In genomic region chr14:100779691-100780080, GRCh38 we compare ENCODE assay signal across 20 cellular contexts. TPM values are rescaled to one million over a fixed set of nuclear protein-coding genes. Genes with fewer than 3 reads are reported as not detected.
"Had no signal": no experiment of that assay in that cellular context is flagged by ENCODE, and none has a peak within 500 bp of the region (broad histone marks: within the 10 kb centered on the region; RNA-seq: fewer than 3 reads in every experiment).

No MANE protein-coding gene starts in this region.

- H3K4me1 ChIP-seq: parathyroid adenoma had no signal

- H3K27ac ChIP-seq: dorsolateral prefrontal cortex, epithelial cell of prostate, hepatocyte, parathyroid adenoma, thoracic aorta had no signal

- H3K27me3 ChIP-seq: hepatocyte had no signal

- DNase-seq: activated CD4-positive, alpha-beta T cell treated with anti-CD3 and anti-CD28 coated beads for 48 hours; activated CD8-positive, alpha-beta memory T cell treated with anti-CD3 and anti-CD28 coated beads, Interleukin-2, amount 50 U/mL, for 4 hours; activated CD8-positive, alpha-beta T cell treated with anti-CD3 and anti-CD28 coated beads, Interleukin-2, amount 10 ng/mL, durations not matched to agents 7 days and 5 days; amygdala; caudate nucleus; foreskin fibroblast; midbrain; SK-N-SH; stimulated activated CD4-positive, alpha-beta T cell treated with anti-CD3 and anti-CD28 coated beads, Interleukin-4, amount 100 ng/mL, for 4 hours had no signal

- H3K36me3 ChIP-seq: thoracic aorta had no signal

- H3K9me3 ChIP-seq: SK-N-SH, thoracic aorta had no signal

- H3K4me3 ChIP-seq: dorsolateral prefrontal cortex, hepatocyte, thoracic aorta had no signal

- ATAC-seq: activated CD8-positive, alpha-beta T cell treated with anti-CD3 and anti-CD28 coated beads, Interleukin-2, amount 10 ng/mL, durations not matched to agents 7 days and 5 days; left colon; stimulated activated memory B cell treated with anti-CD40 and anti-IgM and Interleukin-4, amounts not matched to agents 10 μg/mL and 1 μg/mL and 100 μg/mL, for 72 hours; WTC11 had no signal

RNA-seq across cellular contexts. Expression of gene MEG3, which starts 46.2 kb away (rescaled TPM):
- total RNA-seq: activated CD8-positive, alpha-beta T cell treated with anti-CD3 and anti-CD28 coated beads, Interleukin-2, amount 10 ng/mL, durations not matched to agents 7 days and 5 days; hepatocyte had no signal

RNA-seq across cellular contexts. Expression of gene DLK1, which starts 53.0 kb away (rescaled TPM):
- total RNA-seq: activated CD8-positive, alpha-beta T cell treated with anti-CD3 and anti-CD28 coated beads, Interleukin-2, amount 10 ng/mL, durations not matched to agents 7 days and 5 days; glomerular endothelial cell; left colon; lung microvascular endothelial cell; myocyte; thoracic aorta had no signal
